Comparison of ENCODE assay signal across 8 cellular contexts in the genomic region with DNA sequence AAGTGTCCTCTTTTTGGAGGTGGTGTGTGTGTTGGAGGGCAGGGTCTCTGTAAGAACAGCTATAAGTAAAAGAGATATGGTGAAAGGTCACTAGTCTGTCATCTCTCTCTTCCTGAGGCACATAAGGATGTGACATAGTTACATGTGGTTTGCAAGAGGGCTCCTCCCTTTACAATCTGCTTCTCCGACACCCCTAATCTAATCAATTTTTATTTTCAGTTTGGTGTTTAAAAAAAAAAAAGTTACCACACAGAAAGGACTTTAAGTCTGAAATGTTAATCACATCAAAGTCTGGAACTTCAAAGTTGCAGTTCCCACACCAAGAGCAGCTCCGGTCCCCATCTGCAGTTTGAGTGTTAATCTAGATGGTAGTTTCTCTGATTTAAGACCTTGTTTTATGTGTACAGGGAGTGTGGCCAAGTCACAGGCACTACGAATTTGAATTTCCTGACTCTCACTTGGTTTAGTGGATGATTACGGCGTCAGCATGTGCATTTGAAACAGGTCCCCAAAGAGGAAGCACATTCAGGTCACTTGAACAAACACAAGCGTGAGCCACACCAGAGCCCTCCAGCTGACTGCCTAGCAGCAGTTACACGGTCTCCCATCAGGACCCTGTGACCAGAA. TPM values are rescaled to one million over a fixed set of nuclear protein-coding genes. Genes with fewer than 3 reads are reported as not detected.
DNase-seq lines count a peak whose midpoint lies in the region; ATAC-seq, FAIRE-seq and TF ChIP-seq lines count a peak whose summit lies in the region.

No MANE protein-coding gene starts in this region.

- no peak overlapping the region for H3K4me2 ChIP-seq in neuronal stem cell (ENCODE audit: insufficient read depth, low read length, poor library complexity, severe bottlenecking)

- H2BK120ac ChIP-seq in neuronal stem cell (ENCODE audit: low read depth, low read length), result no peak overlapping the region

- H3K14ac ChIP-seq in neuronal stem cell (ENCODE audit: low read length), result no peak overlapping the region

- H3K4me3 ChIP-seq in neuronal stem cell (ENCODE audit: low read length in 2 of 2) (no peak overlapping the region), testis (no peak overlapping the region)

- H3K9ac ChIP-seq in neuronal stem cell (ENCODE audit: low read depth, low read length, poor library complexity), result no peak overlapping the region

- no peak for TF ChIP-seq POLR2A in testis (IDR thresholded peaks at IDR 0.05)

- H3K79me1 ChIP-seq in neuronal stem cell (ENCODE audit: low read depth, low read length), result no peaks in the 10 kb centered on the region

- peaks cover 34% of the 10 kb centered on the region for H3K36me3 Mint-ChIP-seq in T-helper 2 cell treated with Interferon-gamma antibody and Interleukin-4, amounts not matched to agents 5 μg/mL and 100 μg/mL, for 36 hours (ENCODE audit: low read depth)

- no peak overlapping the region for H3K23ac ChIP-seq in neuronal stem cell (ENCODE audit: low read depth, low read length, poor library complexity)

- no peak overlapping the region for H3K18ac ChIP-seq in neuronal stem cell (ENCODE audit: low read length)

- no CpG with 5 or more reads among the region's 7 CpGs for WGBS in neuronal stem cell (ENCODE audit: extremely low coverage in 2 of 2, insufficient read length in 2 of 2, insufficient replicate concordance in 1 of 2), 2 donors
- 37 to 54% methylated on average over 7 of the region's 7 CpGs for WGBS in testis, 2 donors

- no peak overlapping the region for H4K8ac ChIP-seq in neuronal stem cell (ENCODE audit: low read depth, low read length)

- H3K27me3 Mint-ChIP-seq in T-helper 2 cell treated with Interferon-gamma antibody and Interleukin-4, amounts not matched to agents 5 μg/mL and 100 μg/mL, for 36 hours (ENCODE audit: low read depth), result no peaks in the 10 kb centered on the region

- H2BK5ac ChIP-seq in neuronal stem cell (ENCODE audit: low read length), result no peak overlapping the region

- H3K27ac Mint-ChIP-seq in T-helper 2 cell treated with Interferon-gamma antibody and Interleukin-4, amounts not matched to agents 5 μg/mL and 100 μg/mL, for 36 hours, result peak overlapping the region; percentile 98

- no peak overlapping the region for H4K91ac ChIP-seq in neuronal stem cell (ENCODE audit: low read depth, low read length, poor library complexity)

- H2BK15ac ChIP-seq in neuronal stem cell (ENCODE audit: low read length), result no peak overlapping the region

- FAIRE-seq in RCC 7860 (lab: Jason Lieb, UNC), result no peak

- H3K4me1 ChIP-seq in neuronal stem cell (ENCODE audit: control insufficient read depth in 2 of 2, insufficient read depth in 1 of 2, low read depth in 1 of 2, low read length in 2 of 2), result peaks cover 0 to 2% of the 10 kb centered on the region in 2 donors
- H3K4me1 ChIP-seq in testis, result peaks cover 21% of the 10 kb centered on the region

- no peak overlapping the region for H2AK5ac ChIP-seq in neuronal stem cell (ENCODE audit: low read depth, low read length)

- H3K27me3 ChIP-seq in neuronal stem cell (ENCODE audit: control insufficient read depth in 3 of 3, insufficient read depth in 3 of 3, low read depth in 1 of 3, low read length in 3 of 3) (no peaks in the 10 kb centered on the region), testis (no peaks in the 10 kb centered on the region)

- H3K4me1 Mint-ChIP-seq in T-helper 2 cell treated with Interferon-gamma antibody and Interleukin-4, amounts not matched to agents 5 μg/mL and 100 μg/mL, for 36 hours (ENCODE audit: low read depth), result peaks cover 70% of the 10 kb centered on the region

- H3K27ac ChIP-seq in neuronal stem cell (replicated peaks; ENCODE audit: low read length), result no peak overlapping the region
- peak overlapping the region in 1 of 2 donors; percentile 31 for H3K27ac ChIP-seq in testis

- peak; percentile 61 for DNase-seq in T-helper 2 cell treated with Interferon-gamma antibody and Interleukin-4, amounts not matched to agents 5 μg/mL and 100 μg/mL, for 36 hours (ENCODE audit: low spot score)
- DNase-seq in dermis microvascular lymphatic vessel endothelial cell (ENCODE audit: low read depth in 2 of 2) (peak; percentile 74 to 85), renal cortical epithelial cell (ENCODE audit: low read depth) (peak; percentile 36), neuronal stem cell (ENCODE audit: low spot score) (no peak), RCC 7860 (ENCODE audit: low spot score) (no peak), testis (no peak)

- no peak overlapping the region for H3K4ac ChIP-seq in neuronal stem cell (ENCODE audit: low read length)

- H3K36me3 ChIP-seq in neuronal stem cell (replicated peaks in 1 of 2; ENCODE audit: control insufficient read depth in 2 of 2, insufficient read depth in 2 of 2, low read length in 2 of 2) (peaks cover 0 to 5% of the 10 kb centered on the region in 2 donors), testis (ENCODE audit: low read depth, missing control alignments) (no peaks in the 10 kb centered on the region)

- peaks cover 0 to 4% of the 10 kb centered on the region in 2 donors for H3K9me3 ChIP-seq in neuronal stem cell (replicated peaks in 1 of 2; ENCODE audit: control insufficient read depth in 2 of 2, insufficient read depth in 1 of 2, low read depth in 1 of 2, low read length in 2 of 2)
- H3K9me3 ChIP-seq in testis, result no peaks in the 10 kb centered on the region

- H2AFZ ChIP-seq in neuronal stem cell (ENCODE audit: low read length), result no peak overlapping the region

- H2BK12ac ChIP-seq in neuronal stem cell (ENCODE audit: low read length), result no peak overlapping the region

- peaks cover 4% of the 10 kb centered on the region for H3K9me3 Mint-ChIP-seq in T-helper 2 cell treated with Interferon-gamma antibody and Interleukin-4, amounts not matched to agents 5 μg/mL and 100 μg/mL, for 36 hours

- intact Hi-C loops in testis (cut with DNase I; ENCODE audit: low total_unique reads), result no loop called here

- ATAC-seq in GM18861 (IDR thresholded peaks at IDR 0.05; ENCODE audit: unreplicated experiment), result peak; percentile 84
- peak; percentile 83 for ATAC-seq in HG02763 (IDR thresholded peaks at IDR 0.05; ENCODE audit: unreplicated experiment)

- TF ChIP-seq CTCF in testis (IDR thresholded peaks at IDR 0.05), result no peak

- peak overlapping the region; percentile 86 for H3K4me3 Mint-ChIP-seq in T-helper 2 cell treated with Interferon-gamma antibody and Interleukin-4, amounts not matched to agents 5 μg/mL and 100 μg/mL, for 36 hours

RNA-seq across cellular contexts. Expression of a gene that starts 53.1 kb away (rescaled TPM):
- total RNA-seq in dermis microvascular lymphatic vessel endothelial cell (16.2 and 30.2 TPM in 2 replicates), renal cortical epithelial cell (5.2 and 28.7 TPM in 2 replicates), testis (10 to 100 TPM; 52.2 to 58.7 TPM)
- polyA plus RNA-seq in neuronal stem cell (2013, experiment 1 of 2), result 4.0 TPM
- polyA plus RNA-seq in neuronal stem cell (2013, experiment 2 of 2), result 4.4 TPM
- polyA plus RNA-seq in testis (ENCODE audit: insufficient read depth, low read depth, low replicate concordance), result 19.5 TPM

Comparison
In these comparisons a context has a peak if more than half of its experiments do, and no peak if none do; other contexts are left out.
1. DNase-seq: peak in T-helper 2 cell treated with Interferon-gamma antibody and Interleukin-4, amounts not matched to agents 5 μg/mL and 100 μg/mL, for 36 hours (single experiment), dermis microvascular lymphatic vessel endothelial cell (2 of 2) and renal cortical epithelial cell (single experiment); none in neuronal stem cell (single experiment), RCC 7860 (single experiment) and testis (single experiment).